Comparison of ENCODE assay signal across 27 cellular contexts in genomic region chr3:34807611-34808010, GRCh38.
DNase-seq lines count a peak whose midpoint lies in the region; ATAC-seq and TF ChIP-seq lines count a peak whose summit lies in the region.
"Had no signal": no experiment of that assay in that cellular context is flagged by ENCODE, and none has a peak within 500 bp of the region (broad histone marks: within the 10 kb centered on the region; RNA-seq: fewer than 3 reads in every experiment).

No MANE protein-coding gene starts in this region.

- H3K9me3 Mint-ChIP-seq in nephron progenitor cell, result no peaks in the 10 kb centered on the region
- H3K9me3 Mint-ChIP-seq in endodermal cell, result no peaks in the 10 kb centered on the region

- ATAC-seq in DND-41 (ENCODE audit: insufficient read depth, low read depth) (no peak), upper lobe of left lung (ENCODE audit: low FRiP score in 2 of 2) (no peak)

- no peak overlapping the region for H3K4me3 ChIP-seq in DND-41 (ENCODE audit: low read depth in 1 of 2, low read length in 2 of 2)
- H3K4me3 ChIP-seq in OCI-LY1 (ENCODE audit: low read depth, low read length, poor library complexity, severe bottlenecking), result no peak overlapping the region
- no peak overlapping the region for H3K4me3 ChIP-seq in endodermal cell (ENCODE audit: low read length)
- H3K4me3 ChIP-seq in upper lobe of left lung, result no peak overlapping the region
- H3K4me3 ChIP-seq: HAP-1, Peyer's patch, SK-N-MC had no signal

- no peaks in the 10 kb centered on the region for H3K79me2 ChIP-seq in DND-41 (ENCODE audit: insufficient read depth, low read length)
- no peaks in the 10 kb centered on the region for H3K79me2 ChIP-seq in OCI-LY1 (ENCODE audit: insufficient read depth, low read length)

- H3K36me3 ChIP-seq in DND-41 (ENCODE audit: insufficient read depth, low read length) (no peaks in the 10 kb centered on the region), OCI-LY1 (ENCODE audit: insufficient read depth, low read length) (no peaks in the 10 kb centered on the region), endodermal cell (ENCODE audit: control insufficient read depth, insufficient read depth, low read length) (no peaks in the 10 kb centered on the region), upper lobe of left lung (no peaks in the 10 kb centered on the region)
- H3K36me3 ChIP-seq: BE2C, HAP-1, Peyer's patch had no signal

- H3K27me3 ChIP-seq in DND-41 (ENCODE audit: insufficient read depth, low read length, poor library complexity), result no peaks in the 10 kb centered on the region
- no peaks in the 10 kb centered on the region for H3K27me3 ChIP-seq in OCI-LY1 (ENCODE audit: insufficient read depth, low read length)
- no peaks in the 10 kb centered on the region for H3K27me3 ChIP-seq in endodermal cell (ENCODE audit: control insufficient read depth, insufficient read depth, low read length, poor library complexity, severe bottlenecking)
- no peaks in the 10 kb centered on the region for H3K27me3 ChIP-seq in upper lobe of left lung
- H3K27me3 ChIP-seq: BE2C, Peyer's patch had no signal

- H3K4me2 ChIP-seq in DND-41 (ENCODE audit: insufficient read depth, low read length) (no peak overlapping the region), OCI-LY1 (ENCODE audit: low read length) (no peak overlapping the region)
- H3K4me2 ChIP-seq: KMS-11 had no signal

- TF ChIP-seq POLR2A in upper lobe of left lung (IDR thresholded peaks at IDR 0.05), result no peak

- H3K4me3 Mint-ChIP-seq in nephron progenitor cell (no peak overlapping the region), endodermal cell (no peak overlapping the region)
- H3K4me3 Mint-ChIP-seq: CD14-positive monocyte; CD8-positive, alpha-beta memory T cell; HFFc6 had no signal

- no peaks in the 10 kb centered on the region for H3K9me2 ChIP-seq in OCI-LY1 (ENCODE audit: low read depth, low read length)

- H3K27me3 Mint-ChIP-seq in nephron progenitor cell (ENCODE audit: low read depth, poor library complexity) (peaks cover 2% of the 10 kb centered on the region), endodermal cell (ENCODE audit: insufficient read depth) (no peaks in the 10 kb centered on the region)
- H3K27me3 Mint-ChIP-seq: CD8-positive, alpha-beta memory T cell had no signal

- H3K9ac ChIP-seq in DND-41 (ENCODE audit: low read depth, low read length) (no peak overlapping the region), OCI-LY1 (ENCODE audit: low read length) (no peak overlapping the region), endodermal cell (ENCODE audit: extremely low read depth, low read length, poor library complexity, severe bottlenecking) (no peak overlapping the region)
- H3K9ac ChIP-seq: KMS-11 had no signal

- no peaks in the 10 kb centered on the region for H3F3A ChIP-seq in OCI-LY1 (ENCODE audit: insufficient read depth, low read length)

- H3K27ac Mint-ChIP-seq in nephron progenitor cell (peak overlapping the region; percentile 13), endodermal cell (no peak overlapping the region)
- H3K27ac Mint-ChIP-seq: CD14-positive monocyte; CD8-positive, alpha-beta memory T cell; HFFc6 had no signal

- H3K9me3 ChIP-seq in DND-41 (ENCODE audit: insufficient read depth, low read length, severe bottlenecking) (no peaks in the 10 kb centered on the region), OCI-LY1 (ENCODE audit: low read length) (no peaks in the 10 kb centered on the region; the same call in 1 of the 2 replicates), endodermal cell (ENCODE audit: control insufficient read depth, low read length) (no peaks in the 10 kb centered on the region), upper lobe of left lung (no peaks in the 10 kb centered on the region)
- H3K9me3 ChIP-seq: BE2C, HAP-1, Peyer's patch had no signal

- H2AFZ ChIP-seq in DND-41 (ENCODE audit: low read depth, low read length), result peak overlapping the region; percentile 23; the same call in 1 of the 2 replicates
- H2AFZ ChIP-seq in OCI-LY1 (ENCODE audit: low read length), result 0 out of 2 replicates have a peak overlapping the region, but pooled peaks have one; percentile 84

- 90% methylated on average over 1 of the region's 1 CpG; no CpG with 5 or more reads in 1 of the 2 experiments for WGBS in endodermal cell (ENCODE audit: insufficient coverage in 1 of 2, insufficient read length in 1 of 2), 2 experiments
- WGBS in upper lobe of left lung, 2 donors, result 91 to 94% methylated on average over 1 of the region's 1 CpG

- no peaks in the 10 kb centered on the region for H3K4me1 ChIP-seq in DND-41 (ENCODE audit: insufficient read depth, low read length)
- H3K4me1 ChIP-seq in OCI-LY1 (ENCODE audit: insufficient read depth, low read length, severe bottlenecking), result peaks cover 8% of the 10 kb centered on the region
- H3K4me1 ChIP-seq in endodermal cell (ENCODE audit: control insufficient read depth, insufficient read depth, low read length), result no peaks in the 10 kb centered on the region
- no peaks in the 10 kb centered on the region for H3K4me1 ChIP-seq in upper lobe of left lung
- H3K4me1 ChIP-seq: BE2C, HAP-1, Peyer's patch had no signal

- TF ChIP-seq EP300 in upper lobe of left lung (IDR thresholded peaks at IDR 0.05), result no peak

- H4K20me1 ChIP-seq in DND-41 (ENCODE audit: insufficient read depth, low read length) (no peaks in the 10 kb centered on the region), OCI-LY1 (ENCODE audit: insufficient read depth, low read length) (no peaks in the 10 kb centered on the region)

- no peak for TF ChIP-seq CTCF in DND-41 (IDR thresholded peaks at IDR 0.05; ENCODE audit: borderline replicate concordance, extremely low read depth, low read length, poor library complexity, severe bottlenecking)
- TF ChIP-seq CTCF in OCI-LY1 (IDR thresholded peaks at IDR 0.05; ENCODE audit: low read length), result no peak
- no peak for TF ChIP-seq CTCF in nephron progenitor cell (IDR thresholded peaks at IDR 0.05)
- no peak for TF ChIP-seq CTCF in endodermal cell (conservative IDR thresholded peaks at IDR 0.05)
- TF ChIP-seq CTCF in upper lobe of left lung (IDR thresholded peaks at IDR 0.05), result no peak

- DNase-seq in DND-41, result no peak
- peak; percentile 12 for DNase-seq in iPS DF 19.7 (ENCODE audit: low read depth, low spot score)
- DNase-seq in nephron progenitor cell, result no peak
- no peak for DNase-seq in endodermal cell
- no peak for DNase-seq in substantia nigra (lab: John Stamatoyannopoulos, UW)
- no peak for DNase-seq in upper lobe of left lung
- DNase-seq: BE2C; Calu3; CD8-positive, alpha-beta memory T cell; DMS153; HFFc6; IMR-90; MM.1S; NCI-H1417; NCI-H1694; NCI-H2029 treated with DMSO at 0.1 percent for 48 hours; NCI-H446 treated with DMSO at 0.1 percent for 48 hours; NCI-H526 treated with DMSO at 0.1 percent for 48 hours; OCI-M1; Peyer's patch; SIG-M5 had no signal

- no peak overlapping the region for H3K27ac ChIP-seq in DND-41 (ENCODE audit: low read length)
- no peak overlapping the region for H3K27ac ChIP-seq in OCI-LY1 (ENCODE audit: low read depth, low read length, poor library complexity, severe bottlenecking)
- H3K27ac ChIP-seq in endodermal cell (ENCODE audit: low read depth, low read length), result no peak overlapping the region
- H3K27ac ChIP-seq in substantia nigra (ENCODE audit: low read depth, low read length, poor library complexity, severe bottlenecking), result no peak overlapping the region
- no peak overlapping the region for H3K27ac ChIP-seq in upper lobe of left lung
- H3K27ac ChIP-seq: 22Rv1, KMS-11, Peyer's patch, SK-N-MC had no signal

- H3K4me1 Mint-ChIP-seq in nephron progenitor cell (no peaks in the 10 kb centered on the region), endodermal cell (no peaks in the 10 kb centered on the region)
- H3K4me1 Mint-ChIP-seq: CD14-positive monocyte; CD8-positive, alpha-beta memory T cell had no signal

- H3K36me3 Mint-ChIP-seq in nephron progenitor cell (ENCODE audit: low read depth), result no peaks in the 10 kb centered on the region
- no peaks in the 10 kb centered on the region for H3K36me3 Mint-ChIP-seq in endodermal cell (ENCODE audit: low read depth)
- H3K36me3 Mint-ChIP-seq: CD14-positive monocyte; CD8-positive, alpha-beta memory T cell had no signal
